14 cellular contexts compared by ENCODE assay signal in the genomic region with DNA sequence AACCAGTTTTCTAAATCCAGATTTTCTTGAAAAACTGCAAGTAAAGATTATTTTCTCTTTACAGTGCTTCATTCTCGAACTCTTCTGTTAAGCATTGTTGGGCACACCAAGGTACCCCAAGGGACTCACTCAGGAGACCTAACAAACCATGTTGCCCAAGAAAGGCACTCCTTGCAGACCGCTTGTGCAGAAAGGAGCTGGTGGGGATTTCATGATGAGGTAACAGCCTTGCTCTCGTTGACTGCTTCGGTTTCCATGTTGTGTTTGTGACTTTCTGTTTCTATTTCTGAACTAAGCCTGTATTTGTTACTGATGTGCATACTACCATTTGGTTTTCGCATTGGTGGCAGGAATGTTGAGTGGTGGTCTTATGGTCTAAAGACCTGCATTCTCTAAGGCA.
DNase-seq lines count a peak whose midpoint lies in the region; ATAC-seq and TF ChIP-seq lines count a peak whose summit lies in the region.
"Had no signal": no experiment of that assay in that cellular context is flagged by ENCODE, and none has a peak within 500 bp of the region (broad histone marks: within the 10 kb centered on the region; RNA-seq: fewer than 3 reads in every experiment).

No MANE protein-coding gene starts in this region.

- H3K4me3 ChIP-seq in foreskin fibroblast (ENCODE audit: low read depth in 1 of 2, low read length in 2 of 2) (no peak overlapping the region), esophagus squamous epithelium (no peak overlapping the region)
- H3K4me3 ChIP-seq: gastroesophageal sphincter had no signal

- no peaks in the 10 kb centered on the region for H3K4me1 ChIP-seq in esophagus squamous epithelium
- H3K4me1 ChIP-seq: gastroesophageal sphincter had no signal

- H3K36me3 ChIP-seq in esophagus squamous epithelium: no peaks in the 10 kb centered on the region
- H3K36me3 ChIP-seq: gastroesophageal sphincter had no signal

- TF ChIP-seq CTCF in foreskin fibroblast (IDR thresholded peaks at IDR 0.05; ENCODE audit: low read depth, low read length) (no peak), esophagus squamous epithelium (IDR thresholded peaks at IDR 0.05) (no peak)

- intact Hi-C loops in esophagus squamous epithelium (cut with DNase I): no loop called here

- peaks cover 0 to 7% (median 0%) of the 10 kb centered on the region in 3 donors for H3K9me3 ChIP-seq in esophagus squamous epithelium

- 70 to 90% methylated on average over 4 to 5 of the region's 5 CpGs for WGBS in esophagus squamous epithelium, 2 donors

- no peak overlapping the region for H3K27ac ChIP-seq in esophagus squamous epithelium
- H3K27ac ChIP-seq: gastroesophageal sphincter had no signal

- TF ChIP-seq POLR2A in esophagus squamous epithelium (IDR thresholded peaks at IDR 0.05): no peak

- ATAC-seq in GM19025 (IDR thresholded peaks at IDR 0.05; ENCODE audit: low read depth, unreplicated experiment) (peak; percentile 92), GM21717 (IDR thresholded peaks at IDR 0.05; ENCODE audit: unreplicated experiment) (peak; percentile 85), HG03139 (IDR thresholded peaks at IDR 0.05; ENCODE audit: unreplicated experiment) (peak; percentile 63)
- ATAC-seq: gastroesophageal sphincter, Panc1 had no signal

- DNase-seq in NCI-H524 (lab: John Stamatoyannopoulos, UW) (no peak), foreskin fibroblast (no peak), globus pallidus (ENCODE audit: low spot score) (no peak), esophagus squamous epithelium (lab: John Stamatoyannopoulos, UW) (no peak)
- DNase-seq: caudate nucleus, EL, midbrain, NCI-H1105, small intestine had no signal

- H3K27me3 ChIP-seq in esophagus squamous epithelium: no peaks in the 10 kb centered on the region
- H3K27me3 ChIP-seq: gastroesophageal sphincter had no signal
